10 cellular contexts compared by ENCODE assay signal in the genomic region with DNA sequence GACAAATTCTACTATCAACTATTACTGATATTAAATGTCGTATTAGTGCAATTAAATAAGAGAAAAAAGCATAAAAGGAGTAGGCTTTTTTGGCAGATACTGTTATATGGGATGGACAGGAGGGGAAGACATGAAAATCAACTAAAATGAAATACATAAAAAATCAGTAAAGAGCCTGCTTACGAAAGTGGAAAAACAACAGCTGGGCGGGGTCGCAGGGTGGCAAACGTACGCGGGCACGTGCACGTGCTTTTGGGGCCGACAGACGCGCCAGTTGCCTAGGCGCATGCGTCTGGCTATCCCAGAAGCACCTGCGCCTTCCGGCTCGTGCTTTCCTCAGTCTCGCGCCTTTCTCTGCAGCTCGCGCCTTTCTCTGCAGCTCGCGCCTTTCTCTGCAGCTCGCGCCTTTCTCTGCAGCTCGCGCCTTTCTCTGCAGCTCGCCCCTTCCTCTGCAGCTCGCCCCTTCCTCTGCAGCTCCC.
"Had no signal": no experiment of that assay in that cellular context is flagged by ENCODE, and none has a peak within 500 bp of the region (broad histone marks: within the 10 kb centered on the region; RNA-seq: fewer than 3 reads in every experiment).

A gene (plus strand): TSS at position 51 of the 479 bp plus-strand sequence. CDS start 498 bp downstream, outside the sequence.

- H3K27ac ChIP-seq: GM23248, KMS-11 had no signal

- H3K9me3 ChIP-seq: HAP-1 had no signal

- H3K9ac ChIP-seq: GM23248, KMS-11 had no signal

- DNase-seq: GM23248, GOT3, H7, HFFc6, IMR-90, KBM-7 had no signal

- FAIRE-seq: HTR-8/SVneo had no signal

- H3K4me3 ChIP-seq: GM23248, HAP-1 had no signal

- ATAC-seq: HCT116 had no signal

- H2AFZ ChIP-seq: GM23248 had no signal

- H3K4me2 ChIP-seq: KMS-11 had no signal
